Comparison of ENCODE assay signal across 9 cellular contexts in the genomic region with DNA sequence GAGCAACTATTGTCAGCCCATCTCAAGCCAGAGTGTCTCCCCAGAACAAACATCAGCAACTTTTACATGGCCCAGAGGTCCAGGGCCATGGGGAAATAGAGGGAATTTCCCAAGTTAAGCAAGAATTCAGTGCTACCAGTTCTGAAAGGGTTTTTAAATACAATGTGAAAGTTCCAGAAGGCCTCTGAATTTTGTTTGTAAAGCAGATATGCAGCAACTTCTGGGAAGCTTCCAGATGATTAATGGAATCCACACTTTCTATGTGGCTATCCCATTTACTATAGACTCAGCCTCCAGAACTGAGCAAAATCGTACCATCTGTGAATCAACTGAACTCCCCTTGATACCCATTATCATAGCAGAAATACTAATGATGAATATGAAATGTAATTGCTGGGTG.
DNase-seq lines count a peak whose midpoint lies in the region; ATAC-seq and TF ChIP-seq lines count a peak whose summit lies in the region.
"Had no signal": no experiment of that assay in that cellular context is flagged by ENCODE, and none has a peak within 500 bp of the region (broad histone marks: within the 10 kb centered on the region; RNA-seq: fewer than 3 reads in every experiment).

No MANE protein-coding gene starts in this region.

- H3K27me3 Mint-ChIP-seq in activated T-cell treated with anti-CD3 and anti-CD28 coated beads, Interleukin-2, amount 50 U/mL, for 72 hours (ENCODE audit: low read depth): peaks cover 49% of the 10 kb centered on the region

- no peak for ATAC-seq in activated T-cell treated with anti-CD3 and anti-CD28 coated beads, Interleukin-2, amount 50 U/mL, for 72 hours (replicated peaks in 1 of 2)
- ATAC-seq in foreskin keratinocyte (peak; percentile 58), upper lobe of right lung (peak; percentile 42)

- no peaks in the 10 kb centered on the region for H3K27me3 ChIP-seq in foreskin keratinocyte
- no peaks in the 10 kb centered on the region for H3K27me3 ChIP-seq in upper lobe of right lung
- H3K27me3 ChIP-seq in effector memory CD4-positive, alpha-beta T cell (replicated peaks; ENCODE audit: control insufficient read depth, insufficient read depth, low read length, poor library complexity, severe bottlenecking): no peaks in the 10 kb centered on the region
- no peaks in the 10 kb centered on the region for H3K27me3 ChIP-seq in adrenal gland

- peaks cover 5% of the 10 kb centered on the region for H3K4me1 Mint-ChIP-seq in activated T-cell treated with anti-CD3 and anti-CD28 coated beads, Interleukin-2, amount 50 U/mL, for 72 hours (ENCODE audit: low read depth)

- no peak overlapping the region for H3K27ac ChIP-seq in foreskin keratinocyte
- no peak overlapping the region for H3K27ac ChIP-seq in upper lobe of right lung
- no peak overlapping the region for H3K27ac ChIP-seq in effector memory CD4-positive, alpha-beta T cell (ENCODE audit: insufficient read depth, low read length, poor library complexity, severe bottlenecking)
- H3K27ac ChIP-seq in adrenal gland: peak overlapping the region in 2 of 5 donors; percentile 9 to 23

- no peaks in the 10 kb centered on the region for H3K9me3 ChIP-seq in upper lobe of right lung
- H3K9me3 ChIP-seq in effector memory CD4-positive, alpha-beta T cell (ENCODE audit: control insufficient read depth, low read length): no peaks in the 10 kb centered on the region
- no peaks in the 10 kb centered on the region for H3K9me3 ChIP-seq in adrenal gland (replicated peaks in 1 of 3)

- TF ChIP-seq CTCF in foreskin keratinocyte (conservative IDR thresholded peaks at IDR 0.05) (no peak), upper lobe of right lung (IDR thresholded peaks at IDR 0.05) (no peak), adrenal gland (IDR thresholded peaks at IDR 0.05) (no peak)

- H3K4me1 ChIP-seq in foreskin keratinocyte (no peaks in the 10 kb centered on the region), upper lobe of right lung (peaks cover 25% of the 10 kb centered on the region), adrenal gland (replicated peaks in 1 of 2) (peaks cover 3 to 15% of the 10 kb centered on the region in 2 donors)
- H3K4me1 ChIP-seq in effector memory CD4-positive, alpha-beta T cell (ENCODE audit: control insufficient read depth, insufficient read depth, low read length, poor library complexity, severe bottlenecking): no peaks in the 10 kb centered on the region

- no peak overlapping the region for H3K4me3 ChIP-seq in upper lobe of right lung
- no peak overlapping the region for H3K4me3 ChIP-seq in effector memory CD4-positive, alpha-beta T cell (ENCODE audit: insufficient read depth, low read depth, low read length, poor library complexity, severe bottlenecking)
- no peak overlapping the region for H3K4me3 ChIP-seq in adrenal gland

- no peak overlapping the region for H3K4me3 Mint-ChIP-seq in activated T-cell treated with anti-CD3 and anti-CD28 coated beads, Interleukin-2, amount 50 U/mL, for 72 hours
- H3K4me3 Mint-ChIP-seq: activated naive CD8-positive, alpha-beta T cell had no signal

- H3K27ac Mint-ChIP-seq in activated T-cell treated with anti-CD3 and anti-CD28 coated beads, Interleukin-2, amount 50 U/mL, for 72 hours: peak overlapping the region; percentile 19
- H3K27ac Mint-ChIP-seq: activated naive CD8-positive, alpha-beta T cell had no signal

- no peaks in the 10 kb centered on the region for H3K36me3 ChIP-seq in upper lobe of right lung
- H3K36me3 ChIP-seq in effector memory CD4-positive, alpha-beta T cell (ENCODE audit: control insufficient read depth, insufficient read depth, low read length): no peaks in the 10 kb centered on the region
- no peaks in the 10 kb centered on the region for H3K36me3 ChIP-seq in adrenal gland (replicated peaks in 1 of 2)

- 50 to 74% (median 64%) methylated on average over 1 of the region's 1 CpG for WGBS in adrenal gland, 4 donors

- no peaks in the 10 kb centered on the region for H3K36me3 Mint-ChIP-seq in activated T-cell treated with anti-CD3 and anti-CD28 coated beads, Interleukin-2, amount 50 U/mL, for 72 hours (ENCODE audit: insufficient read depth in 2 of 2)
- H3K36me3 Mint-ChIP-seq: activated naive CD8-positive, alpha-beta T cell had no signal

- TF ChIP-seq POLR2A in adrenal gland (IDR thresholded peaks at IDR 0.05): no peak

- peaks cover 2% of the 10 kb centered on the region in 2 donors for H3K9me3 Mint-ChIP-seq in activated T-cell treated with anti-CD3 and anti-CD28 coated beads, Interleukin-2, amount 50 U/mL, for 72 hours

- intact Hi-C loops in upper lobe of right lung (cut with DNase I): no loop called here
- intact Hi-C loops in adrenal gland (cut with DNase I): no loop called here

- no peak for DNase-seq in activated T-cell treated with anti-CD3 and anti-CD28 coated beads, Interleukin-2, amount 50 U/mL, for 72 hours
- DNase-seq in activated T-cell treated with anti-CD3 and anti-CD28 coated beads, Interleukin-2, amount 50 U/mL, for 48 hours: no peak
- DNase-seq in NCI-H226 (peak; percentile 66), foreskin keratinocyte (peak in 1 of 2 donors; percentile 42), upper lobe of right lung (no peak), NCI-H345 (lab: John Stamatoyannopoulos, UW) (no peak), adrenal gland (no peak)
- no peak for DNase-seq in effector memory CD4-positive, alpha-beta T cell

Comparison
In these comparisons a context has a peak if more than half of its experiments do, and no peak if none do; other contexts are left out.
1. ATAC-seq: peak in foreskin keratinocyte (single experiment) and upper lobe of right lung (single experiment); none in activated T-cell treated with anti-CD3 and anti-CD28 coated beads, Interleukin-2, amount 50 U/mL, for 72 hours (0 of 2).